ENCODE assay signal across 1 cellular context in the genomic region with DNA sequence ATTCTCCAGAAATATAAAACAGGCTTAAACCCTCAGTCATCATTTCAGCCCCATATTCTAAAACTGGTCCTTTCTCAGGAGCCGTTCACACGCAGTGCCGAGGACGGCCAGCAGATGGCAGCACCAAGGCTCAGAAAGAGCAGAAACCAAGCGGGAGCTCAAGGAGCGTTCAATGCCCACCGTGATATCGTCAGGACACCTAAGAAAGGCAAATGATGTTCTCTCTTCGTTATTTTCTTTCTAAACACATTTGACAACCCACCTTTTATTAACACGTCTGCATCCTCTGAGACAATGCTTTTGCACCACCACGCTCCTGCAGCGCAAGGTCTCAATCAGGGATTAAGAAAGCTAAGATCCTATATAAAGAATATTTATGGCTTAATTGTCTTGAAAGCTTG.
A peak's percentile ranks its signal among the peaks of the same experiment; 100 is the strongest.
TF ChIP-seq lines count a peak whose summit lies in the region.

No MANE protein-coding gene starts in this region.

TF ChIP-seq in HepG2, 621 proteins besides CTCF, POLR2A, EP300 and RAD21 (continued from another document and continues in another):
- TF ChIP-seq, protein P1, sequence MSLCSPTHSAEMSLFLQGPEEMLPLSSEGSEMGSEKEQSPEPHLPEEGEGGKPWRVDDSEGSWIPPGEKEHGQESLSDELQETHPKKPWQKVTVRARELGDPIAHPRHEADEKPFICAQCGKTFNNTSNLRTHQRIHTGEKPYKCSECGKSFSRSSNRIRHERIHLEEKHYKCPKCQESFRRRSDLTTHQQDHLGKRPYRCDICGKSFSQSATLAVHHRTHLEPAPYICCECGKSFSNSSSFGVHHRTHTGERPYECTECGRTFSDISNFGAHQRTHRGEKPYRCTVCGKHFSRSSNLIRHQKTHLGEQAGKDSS (CRISPR knock-in tag; IDR thresholded peaks at IDR 0.05; ENCODE audit: borderline replicate concordance, low read depth) = no peak
- no peak for TF ChIP-seq SMAD1 (CRISPR knock-in tag; IDR thresholded peaks at IDR 0.05; ENCODE audit: borderline replicate concordance, low read depth)
- TF ChIP-seq REXO4 (CRISPR knock-in tag; IDR thresholded peaks at IDR 0.05; ENCODE audit: borderline replicate concordance) = no peak
- peak; percentile 34 for TF ChIP-seq XRCC5 (optimal IDR thresholded peaks at IDR 0.05; ENCODE audit: low read length)
- no peak for TF ChIP-seq POGZ (CRISPR knock-in tag; IDR thresholded peaks at IDR 0.05)
- TF ChIP-seq, protein P2, sequence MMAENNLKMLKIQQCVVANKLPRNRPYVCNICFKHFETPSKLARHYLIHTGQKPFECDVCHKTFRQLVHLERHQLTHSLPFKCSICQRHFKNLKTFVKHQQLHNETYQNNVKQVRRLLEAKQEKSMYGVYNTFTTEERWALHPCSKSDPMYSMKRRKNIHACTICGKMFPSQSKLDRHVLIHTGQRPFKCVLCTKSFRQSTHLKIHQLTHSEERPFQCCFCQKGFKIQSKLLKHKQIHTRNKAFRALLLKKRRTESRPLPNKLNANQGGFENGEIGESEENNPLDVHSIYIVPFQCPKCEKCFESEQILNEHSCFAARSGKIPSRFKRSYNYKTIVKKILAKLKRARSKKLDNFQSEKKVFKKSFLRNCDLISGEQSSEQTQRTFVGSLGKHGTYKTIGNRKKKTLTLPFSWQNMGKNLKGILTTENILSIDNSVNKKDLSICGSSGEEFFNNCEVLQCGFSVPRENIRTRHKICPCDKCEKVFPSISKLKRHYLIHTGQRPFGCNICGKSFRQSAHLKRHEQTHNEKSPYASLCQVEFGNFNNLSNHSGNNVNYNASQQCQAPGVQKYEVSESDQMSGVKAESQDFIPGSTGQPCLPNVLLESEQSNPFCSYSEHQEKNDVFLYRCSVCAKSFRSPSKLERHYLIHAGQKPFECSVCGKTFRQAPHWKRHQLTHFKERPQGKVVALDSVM (CRISPR knock-in tag; IDR thresholded peaks at IDR 0.05) = no peak
- TF ChIP-seq, protein P3, sequence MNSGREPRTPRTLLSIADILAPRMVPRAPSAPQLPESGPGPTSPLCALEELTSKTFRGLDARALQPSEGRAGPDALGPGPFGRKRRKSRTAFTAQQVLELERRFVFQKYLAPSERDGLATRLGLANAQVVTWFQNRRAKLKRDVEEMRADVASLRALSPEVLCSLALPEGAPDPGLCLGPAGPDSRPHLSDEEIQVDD (CRISPR knock-in tag; IDR thresholded peaks at IDR 0.05; ENCODE audit: borderline replicate concordance) = no peak
- TF ChIP-seq ZNF7 (CRISPR knock-in tag; IDR thresholded peaks at IDR 0.05) = no peak
- TF ChIP-seq, protein P4, sequence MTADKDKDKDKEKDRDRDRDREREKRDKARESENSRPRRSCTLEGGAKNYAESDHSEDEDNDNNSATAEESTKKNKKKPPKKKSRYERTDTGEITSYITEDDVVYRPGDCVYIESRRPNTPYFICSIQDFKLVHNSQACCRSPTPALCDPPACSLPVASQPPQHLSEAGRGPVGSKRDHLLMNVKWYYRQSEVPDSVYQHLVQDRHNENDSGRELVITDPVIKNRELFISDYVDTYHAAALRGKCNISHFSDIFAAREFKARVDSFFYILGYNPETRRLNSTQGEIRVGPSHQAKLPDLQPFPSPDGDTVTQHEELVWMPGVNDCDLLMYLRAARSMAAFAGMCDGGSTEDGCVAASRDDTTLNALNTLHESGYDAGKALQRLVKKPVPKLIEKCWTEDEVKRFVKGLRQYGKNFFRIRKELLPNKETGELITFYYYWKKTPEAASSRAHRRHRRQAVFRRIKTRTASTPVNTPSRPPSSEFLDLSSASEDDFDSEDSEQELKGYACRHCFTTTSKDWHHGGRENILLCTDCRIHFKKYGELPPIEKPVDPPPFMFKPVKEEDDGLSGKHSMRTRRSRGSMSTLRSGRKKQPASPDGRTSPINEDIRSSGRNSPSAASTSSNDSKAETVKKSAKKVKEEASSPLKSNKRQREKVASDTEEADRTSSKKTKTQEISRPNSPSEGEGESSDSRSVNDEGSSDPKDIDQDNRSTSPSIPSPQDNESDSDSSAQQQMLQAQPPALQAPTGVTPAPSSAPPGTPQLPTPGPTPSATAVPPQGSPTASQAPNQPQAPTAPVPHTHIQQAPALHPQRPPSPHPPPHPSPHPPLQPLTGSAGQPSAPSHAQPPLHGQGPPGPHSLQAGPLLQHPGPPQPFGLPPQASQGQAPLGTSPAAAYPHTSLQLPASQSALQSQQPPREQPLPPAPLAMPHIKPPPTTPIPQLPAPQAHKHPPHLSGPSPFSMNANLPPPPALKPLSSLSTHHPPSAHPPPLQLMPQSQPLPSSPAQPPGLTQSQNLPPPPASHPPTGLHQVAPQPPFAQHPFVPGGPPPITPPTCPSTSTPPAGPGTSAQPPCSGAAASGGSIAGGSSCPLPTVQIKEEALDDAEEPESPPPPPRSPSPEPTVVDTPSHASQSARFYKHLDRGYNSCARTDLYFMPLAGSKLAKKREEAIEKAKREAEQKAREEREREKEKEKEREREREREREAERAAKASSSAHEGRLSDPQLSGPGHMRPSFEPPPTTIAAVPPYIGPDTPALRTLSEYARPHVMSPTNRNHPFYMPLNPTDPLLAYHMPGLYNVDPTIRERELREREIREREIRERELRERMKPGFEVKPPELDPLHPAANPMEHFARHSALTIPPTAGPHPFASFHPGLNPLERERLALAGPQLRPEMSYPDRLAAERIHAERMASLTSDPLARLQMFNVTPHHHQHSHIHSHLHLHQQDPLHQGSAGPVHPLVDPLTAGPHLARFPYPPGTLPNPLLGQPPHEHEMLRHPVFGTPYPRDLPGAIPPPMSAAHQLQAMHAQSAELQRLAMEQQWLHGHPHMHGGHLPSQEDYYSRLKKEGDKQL (CRISPR knock-in tag; IDR thresholded peaks at IDR 0.05; ENCODE audit: low read depth) = no peak
- no peak for TF ChIP-seq GFI1 (CRISPR knock-in tag; IDR thresholded peaks at IDR 0.05; ENCODE audit: borderline replicate concordance)
- peak; percentile 25; the same call in 1 of the 2 replicates for TF ChIP-seq FOXK1 (CRISPR knock-in tag; IDR thresholded peaks at IDR 0.05; ENCODE audit: borderline replicate concordance, low read depth)
- no peak for TF ChIP-seq ZFP37 (CRISPR knock-in tag; IDR thresholded peaks at IDR 0.05; ENCODE audit: borderline replicate concordance)
- TF ChIP-seq ZNF547 (CRISPR knock-in tag; IDR thresholded peaks at IDR 0.05) = no peak
- TF ChIP-seq HMG20B (CRISPR knock-in tag; conservative IDR thresholded peaks at IDR 0.05) = no peak
- TF ChIP-seq NFKBIZ (CRISPR knock-in tag; IDR thresholded peaks at IDR 0.05) = 0 out of 2 replicates have a peak, but pooled peaks have one; percentile 21
- TF ChIP-seq CBX5 (CRISPR knock-in tag; IDR thresholded peaks at IDR 0.05; ENCODE audit: borderline replicate concordance) = peak; percentile 66; the same call in 1 of the 2 replicates
- no peak for TF ChIP-seq ZNF292 (CRISPR knock-in tag; IDR thresholded peaks at IDR 0.05; ENCODE audit: borderline replicate concordance, low read depth)
- no peak for TF ChIP-seq PCBP1 (IDR thresholded peaks at IDR 0.05; ENCODE audit: borderline replicate concordance, low read depth, low read length)
- TF ChIP-seq SNAI1 (CRISPR knock-in tag; IDR thresholded peaks at IDR 0.05; ENCODE audit: borderline replicate concordance) = no peak
- TF ChIP-seq RBM39 (IDR thresholded peaks at IDR 0.05; ENCODE audit: low read depth, low read length, poor library complexity, severe bottlenecking) = no peak
- no peak for TF ChIP-seq NPAS2 (CRISPR knock-in tag; IDR thresholded peaks at IDR 0.05; ENCODE audit: borderline replicate concordance)
- no peak for TF ChIP-seq SP140L (CRISPR knock-in tag; IDR thresholded peaks at IDR 0.05; ENCODE audit: borderline replicate concordance)
- peak; percentile 66 for TF ChIP-seq IRF2 (CRISPR knock-in tag; IDR thresholded peaks at IDR 0.05)
- TF ChIP-seq, protein P5, sequence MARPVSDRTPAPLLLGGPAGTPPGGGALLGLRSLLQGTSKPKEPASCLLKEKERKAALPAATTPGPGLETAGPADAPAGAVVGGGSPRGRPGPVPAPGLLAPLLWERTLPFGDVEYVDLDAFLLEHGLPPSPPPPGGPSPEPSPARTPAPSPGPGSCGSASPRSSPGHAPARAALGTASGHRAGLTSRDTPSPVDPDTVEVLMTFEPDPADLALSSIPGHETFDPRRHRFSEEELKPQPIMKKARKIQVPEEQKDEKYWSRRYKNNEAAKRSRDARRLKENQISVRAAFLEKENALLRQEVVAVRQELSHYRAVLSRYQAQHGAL (CRISPR knock-in tag; IDR thresholded peaks at IDR 0.05; ENCODE audit: not compliant biosample characterization) = no peak
- TF ChIP-seq SMARCE1 (IDR thresholded peaks at IDR 0.05; ENCODE audit: borderline replicate concordance) = no peak
- TF ChIP-seq, protein P6, sequence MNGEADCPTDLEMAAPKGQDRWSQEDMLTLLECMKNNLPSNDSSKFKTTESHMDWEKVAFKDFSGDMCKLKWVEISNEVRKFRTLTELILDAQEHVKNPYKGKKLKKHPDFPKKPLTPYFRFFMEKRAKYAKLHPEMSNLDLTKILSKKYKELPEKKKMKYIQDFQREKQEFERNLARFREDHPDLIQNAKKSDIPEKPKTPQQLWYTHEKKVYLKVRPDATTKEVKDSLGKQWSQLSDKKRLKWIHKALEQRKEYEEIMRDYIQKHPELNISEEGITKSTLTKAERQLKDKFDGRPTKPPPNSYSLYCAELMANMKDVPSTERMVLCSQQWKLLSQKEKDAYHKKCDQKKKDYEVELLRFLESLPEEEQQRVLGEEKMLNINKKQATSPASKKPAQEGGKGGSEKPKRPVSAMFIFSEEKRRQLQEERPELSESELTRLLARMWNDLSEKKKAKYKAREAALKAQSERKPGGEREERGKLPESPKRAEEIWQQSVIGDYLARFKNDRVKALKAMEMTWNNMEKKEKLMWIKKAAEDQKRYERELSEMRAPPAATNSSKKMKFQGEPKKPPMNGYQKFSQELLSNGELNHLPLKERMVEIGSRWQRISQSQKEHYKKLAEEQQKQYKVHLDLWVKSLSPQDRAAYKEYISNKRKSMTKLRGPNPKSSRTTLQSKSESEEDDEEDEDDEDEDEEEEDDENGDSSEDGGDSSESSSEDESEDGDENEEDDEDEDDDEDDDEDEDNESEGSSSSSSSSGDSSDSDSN (CRISPR knock-in tag; IDR thresholded peaks at IDR 0.05) = no peak
- TF ChIP-seq, protein P7, sequence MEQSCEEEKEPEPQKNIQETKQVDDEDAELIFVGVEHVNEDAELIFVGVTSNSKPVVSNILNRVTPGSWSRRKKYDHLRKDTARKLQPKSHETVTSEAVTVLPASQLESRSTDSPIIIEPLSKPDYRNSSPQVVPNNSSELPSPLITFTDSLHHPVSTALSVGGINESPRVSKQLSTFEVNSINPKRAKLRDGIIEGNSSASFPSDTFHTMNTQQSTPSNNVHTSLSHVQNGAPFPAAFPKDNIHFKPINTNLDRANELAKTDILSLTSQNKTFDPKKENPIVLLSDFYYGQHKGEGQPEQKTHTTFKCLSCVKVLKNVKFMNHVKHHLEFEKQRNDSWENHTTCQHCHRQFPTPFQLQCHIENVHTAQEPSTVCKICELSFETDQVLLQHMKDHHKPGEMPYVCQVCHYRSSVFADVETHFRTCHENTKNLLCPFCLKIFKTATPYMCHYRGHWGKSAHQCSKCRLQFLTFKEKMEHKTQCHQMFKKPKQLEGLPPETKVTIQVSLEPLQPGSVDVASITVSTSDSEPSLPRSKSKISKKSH (CRISPR knock-in tag; IDR thresholded peaks at IDR 0.05; ENCODE audit: borderline replicate concordance) = no peak
- TF ChIP-seq ZNF850 (CRISPR knock-in tag; conservative IDR thresholded peaks at IDR 0.05) = no peak
- TF ChIP-seq ZNF839 (CRISPR knock-in tag; IDR thresholded peaks at IDR 0.05; ENCODE audit: borderline replicate concordance) = no peak
- no peak for TF ChIP-seq ZNF678 (CRISPR knock-in tag; IDR thresholded peaks at IDR 0.05)
- TF ChIP-seq, protein P8, sequence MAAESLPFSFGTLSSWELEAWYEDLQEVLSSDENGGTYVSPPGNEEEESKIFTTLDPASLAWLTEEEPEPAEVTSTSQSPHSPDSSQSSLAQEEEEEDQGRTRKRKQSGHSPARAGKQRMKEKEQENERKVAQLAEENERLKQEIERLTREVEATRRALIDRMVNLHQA (CRISPR knock-in tag; IDR thresholded peaks at IDR 0.05) = no peak
- TF ChIP-seq ZNF564 (CRISPR knock-in tag; IDR thresholded peaks at IDR 0.05) = no peak
- TF ChIP-seq, protein P9, sequence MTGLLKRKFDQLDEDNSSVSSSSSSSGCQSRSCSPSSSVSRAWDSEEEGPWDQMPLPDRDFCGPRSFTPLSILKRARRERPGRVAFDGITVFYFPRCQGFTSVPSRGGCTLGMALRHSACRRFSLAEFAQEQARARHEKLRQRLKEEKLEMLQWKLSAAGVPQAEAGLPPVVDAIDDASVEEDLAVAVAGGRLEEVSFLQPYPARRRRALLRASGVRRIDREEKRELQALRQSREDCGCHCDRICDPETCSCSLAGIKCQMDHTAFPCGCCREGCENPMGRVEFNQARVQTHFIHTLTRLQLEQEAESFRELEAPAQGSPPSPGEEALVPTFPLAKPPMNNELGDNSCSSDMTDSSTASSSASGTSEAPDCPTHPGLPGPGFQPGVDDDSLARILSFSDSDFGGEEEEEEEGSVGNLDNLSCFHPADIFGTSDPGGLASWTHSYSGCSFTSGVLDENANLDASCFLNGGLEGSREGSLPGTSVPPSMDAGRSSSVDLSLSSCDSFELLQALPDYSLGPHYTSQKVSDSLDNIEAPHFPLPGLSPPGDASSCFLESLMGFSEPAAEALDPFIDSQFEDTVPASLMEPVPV (CRISPR knock-in tag; IDR thresholded peaks at IDR 0.05) = no peak
- no peak for TF ChIP-seq HNRNPH1 (optimal IDR thresholded peaks at IDR 0.05; ENCODE audit: low read depth, low read length)
